1 cellular context compared by ENCODE assay signal in the genomic region with DNA sequence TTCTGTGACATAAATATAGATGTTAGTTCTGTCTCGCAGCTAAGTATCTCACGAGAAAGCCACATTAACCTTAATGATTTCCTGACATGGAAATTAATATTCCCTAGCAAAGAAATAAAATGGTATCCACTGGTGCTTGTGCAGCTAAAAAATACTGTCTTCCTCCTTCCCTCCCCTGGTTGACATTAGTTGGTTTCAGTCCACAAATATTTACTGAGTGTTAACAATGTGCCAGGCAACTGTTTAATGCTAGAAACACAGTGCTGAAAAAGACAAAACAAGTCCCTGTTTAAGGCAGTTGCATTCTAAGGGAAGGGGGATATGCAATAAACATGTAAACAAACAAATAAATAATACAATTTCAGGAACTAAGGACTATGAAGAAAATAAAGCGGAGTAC.
TF ChIP-seq lines count a peak whose summit lies in the region.

No MANE protein-coding gene starts in this region.

TF ChIP-seq in K562, 482 proteins besides CTCF, POLR2A, EP300 and RAD21:
- TF ChIP-seq, protein P1, sequence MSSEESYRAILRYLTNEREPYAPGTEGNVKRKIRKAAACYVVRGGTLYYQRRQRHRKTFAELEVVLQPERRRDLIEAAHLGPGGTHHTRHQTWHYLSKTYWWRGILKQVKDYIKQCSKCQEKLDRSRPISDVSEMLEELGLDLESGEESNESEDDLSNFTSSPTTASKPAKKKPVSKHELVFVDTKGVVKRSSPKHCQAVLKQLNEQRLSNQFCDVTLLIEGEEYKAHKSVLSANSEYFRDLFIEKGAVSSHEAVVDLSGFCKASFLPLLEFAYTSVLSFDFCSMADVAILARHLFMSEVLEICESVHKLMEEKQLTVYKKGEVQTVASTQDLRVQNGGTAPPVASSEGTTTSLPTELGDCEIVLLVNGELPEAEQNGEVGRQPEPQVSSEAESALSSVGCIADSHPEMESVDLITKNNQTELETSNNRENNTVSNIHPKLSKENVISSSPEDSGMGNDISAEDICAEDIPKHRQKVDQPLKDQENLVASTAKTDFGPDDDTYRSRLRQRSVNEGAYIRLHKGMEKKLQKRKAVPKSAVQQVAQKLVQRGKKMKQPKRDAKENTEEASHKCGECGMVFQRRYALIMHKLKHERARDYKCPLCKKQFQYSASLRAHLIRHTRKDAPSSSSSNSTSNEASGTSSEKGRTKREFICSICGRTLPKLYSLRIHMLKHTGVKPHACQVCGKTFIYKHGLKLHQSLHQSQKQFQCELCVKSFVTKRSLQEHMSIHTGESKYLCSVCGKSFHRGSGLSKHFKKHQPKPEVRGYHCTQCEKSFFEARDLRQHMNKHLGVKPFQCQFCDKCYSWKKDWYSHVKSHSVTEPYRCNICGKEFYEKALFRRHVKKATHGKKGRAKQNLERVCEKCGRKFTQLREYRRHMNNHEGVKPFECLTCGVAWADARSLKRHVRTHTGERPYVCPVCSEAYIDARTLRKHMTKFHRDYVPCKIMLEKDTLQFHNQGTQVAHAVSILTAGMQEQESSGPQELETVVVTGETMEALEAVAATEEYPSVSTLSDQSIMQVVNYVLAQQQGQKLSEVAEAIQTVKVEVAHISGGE (CRISPR knock-in tag; IDR thresholded peaks at IDR 0.05): no peak
- TF ChIP-seq ELK3 (CRISPR knock-in tag; IDR thresholded peaks at IDR 0.05) (no peak), YY1 (IDR thresholded peaks at IDR 0.05; ENCODE audit: borderline replicate concordance in 1 of 3, control insufficient read depth in 1 of 3, extremely low read depth in 1 of 3, insufficient read depth in 3 of 3, insufficient read length in 1 of 3, insufficient replicate concordance in 2 of 3, low read depth in 1 of 3, low read length in 2 of 3) (no peak), HIVEP1 (CRISPR knock-in tag; IDR thresholded peaks at IDR 0.05) (no peak), KLF1 (tag; IDR thresholded peaks at IDR 0.05) (no peak), ZZZ3 (IDR thresholded peaks at IDR 0.05) (no peak), KLF6 (CRISPR knock-in tag; IDR thresholded peaks at IDR 0.05; ENCODE audit: borderline replicate concordance) (no peak), HLTF (IDR thresholded peaks at IDR 0.05) (no peak), POLR2B (IDR thresholded peaks at IDR 0.05; ENCODE audit: low read depth, partially characterized antibody) (no peak), FOXK2 (conservative IDR thresholded peaks at IDR 0.05 in 1 of 2, IDR thresholded peaks at IDR 0.05 in 1 of 2; ENCODE audit: low read depth in 2 of 2) (no peak), ZBTB8A (IDR thresholded peaks at IDR 0.05; ENCODE audit: partially characterized antibody) (no peak), ETV1 (tag; conservative IDR thresholded peaks at IDR 0.05; ENCODE audit: low read depth) (no peak), DMBX1 (CRISPR knock-in tag; IDR thresholded peaks at IDR 0.05; ENCODE audit: borderline replicate concordance) (no peak), SREBF1 (IDR thresholded peaks at IDR 0.05; ENCODE audit: borderline replicate concordance, low read depth, low read length) (no peak), TRIM28 (IDR thresholded peaks at IDR 0.05) (no peak), SPI1 (IDR thresholded peaks at IDR 0.05; ENCODE audit: borderline replicate concordance, low read depth, low read length) (no peak)
- TF ChIP-seq, protein P2, sequence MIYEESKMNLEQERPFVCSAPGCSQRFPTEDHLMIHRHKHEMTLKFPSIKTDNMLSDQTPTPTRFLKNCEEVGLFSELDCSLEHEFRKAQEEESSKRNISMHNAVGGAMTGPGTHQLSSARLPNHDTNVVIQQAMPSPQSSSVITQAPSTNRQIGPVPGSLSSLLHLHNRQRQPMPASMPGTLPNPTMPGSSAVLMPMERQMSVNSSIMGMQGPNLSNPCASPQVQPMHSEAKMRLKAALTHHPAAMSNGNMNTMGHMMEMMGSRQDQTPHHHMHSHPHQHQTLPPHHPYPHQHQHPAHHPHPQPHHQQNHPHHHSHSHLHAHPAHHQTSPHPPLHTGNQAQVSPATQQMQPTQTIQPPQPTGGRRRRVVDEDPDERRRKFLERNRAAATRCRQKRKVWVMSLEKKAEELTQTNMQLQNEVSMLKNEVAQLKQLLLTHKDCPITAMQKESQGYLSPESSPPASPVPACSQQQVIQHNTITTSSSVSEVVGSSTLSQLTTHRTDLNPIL (CRISPR knock-in tag; IDR thresholded peaks at IDR 0.05): no peak
- TF ChIP-seq, protein P3, sequence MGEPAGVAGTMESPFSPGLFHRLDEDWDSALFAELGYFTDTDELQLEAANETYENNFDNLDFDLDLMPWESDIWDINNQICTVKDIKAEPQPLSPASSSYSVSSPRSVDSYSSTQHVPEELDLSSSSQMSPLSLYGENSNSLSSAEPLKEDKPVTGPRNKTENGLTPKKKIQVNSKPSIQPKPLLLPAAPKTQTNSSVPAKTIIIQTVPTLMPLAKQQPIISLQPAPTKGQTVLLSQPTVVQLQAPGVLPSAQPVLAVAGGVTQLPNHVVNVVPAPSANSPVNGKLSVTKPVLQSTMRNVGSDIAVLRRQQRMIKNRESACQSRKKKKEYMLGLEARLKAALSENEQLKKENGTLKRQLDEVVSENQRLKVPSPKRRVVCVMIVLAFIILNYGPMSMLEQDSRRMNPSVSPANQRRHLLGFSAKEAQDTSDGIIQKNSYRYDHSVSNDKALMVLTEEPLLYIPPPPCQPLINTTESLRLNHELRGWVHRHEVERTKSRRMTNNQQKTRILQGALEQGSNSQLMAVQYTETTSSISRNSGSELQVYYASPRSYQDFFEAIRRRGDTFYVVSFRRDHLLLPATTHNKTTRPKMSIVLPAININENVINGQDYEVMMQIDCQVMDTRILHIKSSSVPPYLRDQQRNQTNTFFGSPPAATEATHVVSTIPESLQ (CRISPR knock-in tag; IDR thresholded peaks at IDR 0.05): no peak
